In genomic region chr16:2867661-2867986, GRCh38 we compare ENCODE assay signal across 9 cellular contexts. TPM values are rescaled to one million over a fixed set of nuclear protein-coding genes. Genes with fewer than 3 reads are reported as not detected.
DNase-seq lines count a peak whose midpoint lies in the region; ATAC-seq and TF ChIP-seq lines count a peak whose summit lies in the region.
"Had no signal": no experiment of that assay in that cellular context is flagged by ENCODE, and none has a peak within 500 bp of the region (broad histone marks: within the 10 kb centered on the region; RNA-seq: fewer than 3 reads in every experiment).

No MANE protein-coding gene starts in this region.

- peak overlapping the region; percentile 99 for H4K5ac ChIP-seq in mesendoderm (ENCODE audit: low read length)

- ATAC-seq in left cardiac atrium: no peak

- whole genome bisulfite sequencing in mesendoderm (ENCODE audit: extremely low coverage, insufficient coverage, low lambda C conversion rate): no CpG with 5 or more reads among the region's 8 CpGs
- 53% methylated on average over 8 of the region's 8 CpGs for WGBS in urinary bladder

- H2BK120ac ChIP-seq in mesendoderm (ENCODE audit: low read depth, low read length): no peak overlapping the region

- H3K36me3 ChIP-seq in left ventricle myocardium inferior: no peaks in the 10 kb centered on the region
- H3K36me3 ChIP-seq in brain microvascular endothelial cell (replicated peaks): no peaks in the 10 kb centered on the region
- no peaks in the 10 kb centered on the region for H3K36me3 ChIP-seq in mesendoderm (ENCODE audit: control insufficient read depth, insufficient read depth, low read length)
- H3K36me3 ChIP-seq in urinary bladder (ENCODE audit: insufficient read depth): no peaks in the 10 kb centered on the region

- peak overlapping the region; percentile 85 for H3K4me2 ChIP-seq in mesendoderm (ENCODE audit: low read length)

- no peaks in the 10 kb centered on the region for H3K79me2 ChIP-seq in mesendoderm (ENCODE audit: control insufficient read depth, insufficient read depth, low read length)

- no peak overlapping the region for H2AK5ac ChIP-seq in mesendoderm (ENCODE audit: low read length)

- no peak overlapping the region for H3K4ac ChIP-seq in mesendoderm (ENCODE audit: low read depth, low read length)

- H3K4me1 ChIP-seq in left ventricle myocardium inferior (peaks cover 10% of the 10 kb centered on the region), mesendoderm (ENCODE audit: control insufficient read depth, low read depth, low read length) (peaks cover 2% of the 10 kb centered on the region), urinary bladder (ENCODE audit: insufficient read depth) (no peaks in the 10 kb centered on the region)

- H2BK15ac ChIP-seq in mesendoderm (replicated peaks; ENCODE audit: low read depth): no peak overlapping the region

- peak overlapping the region; percentile 72 for H3K18ac ChIP-seq in mesendoderm (ENCODE audit: low read length)

- H3K23ac ChIP-seq in mesendoderm (ENCODE audit: low read length): no peak overlapping the region

- intact Hi-C loops in left ventricle myocardium inferior (cut with micrococcal nuclease) (no loop called here), left cardiac atrium (cut with DNase I) (no loop called here)

- DNase-seq in left ventricle myocardium inferior: no peak
- DNase-seq in left cardiac atrium: no peak
- DNase-seq in brain microvascular endothelial cell: no peak
- no peak for DNase-seq in mesendoderm
- DNase-seq in OCI-M2 (lab: John Stamatoyannopoulos, UW; ENCODE audit: unreplicated experiment): no peak
- DNase-seq in amniotic stem cell (lab: John Stamatoyannopoulos, UW): no peak
- DNase-seq in activated effector memory CD4-positive, alpha-beta T cell treated with Interleukin-2 at 50 U/mL for 16 hours: no peak

- no peaks in the 10 kb centered on the region for H3K79me1 ChIP-seq in mesendoderm (ENCODE audit: low read length)

- in situ Hi-C loops in brain microvascular endothelial cell (cut with HindIII; ENCODE audit: low pct_ligation_motif_present, low sequenced_read_pairs): no loop called here

- no peak overlapping the region for H4K8ac ChIP-seq in mesendoderm (ENCODE audit: low read depth, low read length)

- H3K4me3 ChIP-seq in left ventricle myocardium inferior (peak overlapping the region; percentile 72), brain microvascular endothelial cell (ENCODE audit: low read depth, low read length) (peak overlapping the region; percentile 62), mesendoderm (ENCODE audit: low read length) (peak overlapping the region; percentile 26), urinary bladder (ENCODE audit: low read depth, low read length) (peak overlapping the region; percentile 39)

- no peaks in the 10 kb centered on the region for H3K9me3 ChIP-seq in left ventricle myocardium inferior (replicated peaks)

- peak overlapping the region; percentile 66 for H3K9ac ChIP-seq in mesendoderm (ENCODE audit: low read length)

- H3K27me3 ChIP-seq in left ventricle myocardium inferior (ENCODE audit: low read depth) (peaks cover 6% of the 10 kb centered on the region), brain microvascular endothelial cell (replicated peaks) (no peaks in the 10 kb centered on the region), mesendoderm (ENCODE audit: insufficient read depth, low read length, poor library complexity) (no peaks in the 10 kb centered on the region)

- TF ChIP-seq CTCF in left ventricle myocardium inferior (IDR thresholded peaks at IDR 0.05; ENCODE audit: borderline replicate concordance) (no peak), brain microvascular endothelial cell (IDR thresholded peaks at IDR 0.05; ENCODE audit: low read depth, low read length, missing control alignments) (no peak)

- H3K27ac ChIP-seq in left ventricle myocardium inferior (replicated peaks) (peak overlapping the region; percentile 94), brain microvascular endothelial cell (peak overlapping the region; percentile 93), mesendoderm (ENCODE audit: low read depth, low read length) (peak overlapping the region; percentile 79), urinary bladder (ENCODE audit: low read depth) (peak overlapping the region; percentile 88)

- H3K56ac ChIP-seq in mesendoderm (ENCODE audit: low read length): peak overlapping the region; percentile 89

- no peak overlapping the region for H2BK5ac ChIP-seq in mesendoderm (ENCODE audit: low read length)

RNA-seq across cellular contexts. Expression of gene PRSS22, which starts 9.7 kb away (rescaled TPM):
- not detected for total RNA-seq in left ventricle myocardium inferior
- total RNA-seq in left cardiac atrium: not detected
- polyA plus RNA-seq in mesendoderm (2013, experiment 1 of 2): 0.58 TPM
- 0.94 TPM for polyA plus RNA-seq in mesendoderm (2013, experiment 2 of 2)
- total RNA-seq in urinary bladder: 3.0 TPM
- polyA plus RNA-seq in urinary bladder: 5.6 TPM
- total RNA-seq: LHCN-M2 had no signal

RNA-seq across cellular contexts. Expression of gene FLYWCH2, which starts 15.4 kb away (rescaled TPM):
- 23.2 TPM for total RNA-seq in left ventricle myocardium inferior
- 10 to 100 TPM; 27.1 to 29.1 TPM for total RNA-seq in left cardiac atrium
- 10.1 TPM for polyA plus RNA-seq in mesendoderm (2013, experiment 1 of 2)
- polyA plus RNA-seq in mesendoderm (2013, experiment 2 of 2): 11.1 TPM
- total RNA-seq in urinary bladder: 15.6 TPM
- 49.9 TPM for polyA plus RNA-seq in urinary bladder

RNA-seq across cellular contexts. Expression of gene ZG16B, which starts 37.5 kb away (rescaled TPM):
- total RNA-seq in left ventricle myocardium inferior (0.27 TPM), left cardiac atrium (under 1 TPM in 1 of 2 donors, not detected in 1; 0.27 TPM), urinary bladder (2.4 TPM)
- 0.27 TPM for polyA plus RNA-seq in mesendoderm (2013, experiment 1 of 2)
- 0.28 TPM for polyA plus RNA-seq in mesendoderm (2013, experiment 2 of 2)
- 5.1 TPM for polyA plus RNA-seq in urinary bladder
- total RNA-seq: LHCN-M2 had no signal

RNA-seq across cellular contexts. Expression of gene FLYWCH1, which starts 44.1 kb away (rescaled TPM):
- total RNA-seq in left ventricle myocardium inferior (35.7 TPM), left cardiac atrium (10 to 100 TPM; 31.4 to 35.1 TPM), urinary bladder (11.4 TPM)
- polyA plus RNA-seq in mesendoderm (2013, experiment 1 of 2): 5.1 TPM
- polyA plus RNA-seq in mesendoderm (2013, experiment 2 of 2): 5.3 TPM
- polyA plus RNA-seq in urinary bladder: 38.0 TPM

RNA-seq across cellular contexts. Expression of gene PRSS21, which starts 50.6 kb away (rescaled TPM):
- not detected for total RNA-seq in left ventricle myocardium inferior
- not detected for total RNA-seq in left cardiac atrium
- 0.53 TPM for polyA plus RNA-seq in mesendoderm (2013, experiment 1 of 2)
- 0.62 TPM for polyA plus RNA-seq in mesendoderm (2013, experiment 2 of 2)
- not detected for total RNA-seq in urinary bladder
- polyA plus RNA-seq in urinary bladder: 0.11 TPM
- total RNA-seq: LHCN-M2 had no signal
